ENCODE assay signal across 10 cellular contexts in the genomic region with DNA sequence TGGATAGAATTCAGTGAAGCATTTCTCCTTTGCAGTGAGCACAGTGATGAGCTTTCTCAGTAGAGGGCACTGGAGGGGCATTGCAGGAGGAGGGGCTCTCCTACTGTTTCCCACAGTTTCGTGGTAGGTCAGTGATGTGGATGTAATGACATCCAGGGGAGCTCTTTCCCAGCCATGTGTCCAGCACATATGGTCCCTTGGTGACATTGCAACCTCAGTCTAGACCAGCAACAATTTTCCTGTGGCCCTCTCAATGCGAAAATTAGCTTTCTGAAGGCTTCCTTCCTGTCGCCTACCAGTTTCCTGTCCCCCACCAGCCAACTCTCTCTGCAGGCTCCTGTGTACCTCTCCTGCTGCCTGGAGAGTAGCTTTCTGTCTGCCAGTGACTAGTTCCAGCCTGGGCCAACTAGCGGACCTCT. TPM values are rescaled to one million over a fixed set of nuclear protein-coding genes. Genes with fewer than 3 reads are reported as not detected.
DNase-seq lines count a peak whose midpoint lies in the region; ATAC-seq and TF ChIP-seq lines count a peak whose summit lies in the region.
"Had no signal": no experiment of that assay in that cellular context is flagged by ENCODE, and none has a peak within 500 bp of the region (broad histone marks: within the 10 kb centered on the region; RNA-seq: fewer than 3 reads in every experiment).

No MANE protein-coding gene starts in this region.

- H3K4me3 Mint-ChIP-seq in CD8-positive, alpha-beta T cell: peak overlapping the region; percentile 75
- peak overlapping the region; percentile 54 for H3K4me3 Mint-ChIP-seq in activated CD8-positive, alpha-beta T cell treated with anti-CD3 and anti-CD28 coated beads for 36 hours

- peak overlapping the region; percentile 83 for H3K27ac Mint-ChIP-seq in CD8-positive, alpha-beta T cell
- peak overlapping the region; percentile 89 for H3K27ac Mint-ChIP-seq in activated CD8-positive, alpha-beta T cell treated with anti-CD3 and anti-CD28 coated beads for 36 hours

- POLR2A ChIA-PET in CD8-positive, alpha-beta T cell (lab: Charles Lee): interaction anchor here (0.9 to 1.5 kb wide), 8 partner anchors 9 to 68 kb away, joined by 3 to 5 read pairs (median 3); no protein-coding TSS in a partner anchor
- POLR2A ChIA-PET in HCT116 (lab: Charles Lee): no interaction called here
- POLR2A ChIA-PET in activated CD8-positive, alpha-beta T cell treated with anti-CD3 and anti-CD28 coated beads for 36 hours (lab: Charles Lee): interaction anchor here (0.8 to 1.5 kb wide), 6 partner anchors 9 to 52 kb away, joined by 3 to 8 read pairs (median 3); no protein-coding TSS in a partner anchor

- TF ChIP-seq POLR2A in HCT116 (IDR thresholded peaks at IDR 0.05; ENCODE audit: borderline replicate concordance, extremely low read depth, insufficient read depth, insufficient read length): no peak

- BruUV-seq in HCT116 (replicated peaks; lab: Mats Ljungman, UMichigan): no TSS peak

- H3K9me3 Mint-ChIP-seq in CD8-positive, alpha-beta T cell: no peaks in the 10 kb centered on the region
- H3K9me3 Mint-ChIP-seq in activated CD8-positive, alpha-beta T cell treated with anti-CD3 and anti-CD28 coated beads for 36 hours: no peaks in the 10 kb centered on the region

- H3K4me3 ChIP-seq in CD8-positive, alpha-beta T cell (ENCODE audit: low read depth, low read length): peak overlapping the region; percentile 34
- no peak overlapping the region for H3K4me3 ChIP-seq in HCT116 (replicated peaks in 1 of 2; ENCODE audit: low read depth in 1 of 2, low read length in 2 of 2)
- H3K4me3 ChIP-seq: hepatocyte had no signal

- H3K79me2 ChIP-seq in HCT116 (ENCODE audit: insufficient read depth, low read length): no peaks in the 10 kb centered on the region
- H3K79me2 ChIP-seq: hepatocyte had no signal

- no peak overlapping the region for H3K27ac ChIP-seq in CD8-positive, alpha-beta T cell (ENCODE audit: low read depth, low read length)
- H3K27ac ChIP-seq in HCT116 (ENCODE audit: low read depth, low read length): no peak overlapping the region
- H3K27ac ChIP-seq: hepatocyte had no signal

- no peaks in the 10 kb centered on the region for H3K36me3 ChIP-seq in CD8-positive, alpha-beta T cell (ENCODE audit: insufficient read depth, low read length)
- no peaks in the 10 kb centered on the region for H3K36me3 ChIP-seq in HCT116 (ENCODE audit: control insufficient read depth in 1 of 2, insufficient read depth in 2 of 2, low read length in 2 of 2)

- no peaks in the 10 kb centered on the region for H3K27me3 ChIP-seq in CD8-positive, alpha-beta T cell (ENCODE audit: insufficient read depth, low read length)
- H3K27me3 ChIP-seq in HCT116 (ENCODE audit: insufficient read depth, low read length): no peaks in the 10 kb centered on the region
- H3K27me3 ChIP-seq: hepatocyte had no signal

- H3K9me3 ChIP-seq in CD8-positive, alpha-beta T cell (ENCODE audit: low read length): no peaks in the 10 kb centered on the region
- no peaks in the 10 kb centered on the region for H3K9me3 ChIP-seq in HCT116 (ENCODE audit: control insufficient read depth in 1 of 2, insufficient read depth in 1 of 2, low read depth in 1 of 2, low read length in 2 of 2)

- H3K9ac ChIP-seq in HCT116 (ENCODE audit: low read length): no peak overlapping the region

- peaks cover 19% of the 10 kb centered on the region for H3K4me1 Mint-ChIP-seq in CD8-positive, alpha-beta T cell (ENCODE audit: low read depth)
- peaks cover 14% of the 10 kb centered on the region for H3K4me1 Mint-ChIP-seq in activated CD8-positive, alpha-beta T cell treated with anti-CD3 and anti-CD28 coated beads for 36 hours (ENCODE audit: low read depth)

- ATAC-seq in CD8-positive, alpha-beta T cell: peak; percentile 79
- ATAC-seq in HCT116: peak; percentile 71
- ATAC-seq in activated CD8-positive, alpha-beta T cell treated with anti-CD3 and anti-CD28 coated beads for 36 hours: peak; percentile 79
- ATAC-seq in HG03460 (IDR thresholded peaks at IDR 0.05; ENCODE audit: unreplicated experiment): no peak

- no peaks in the 10 kb centered on the region for H3K9me2 ChIP-seq in HCT116 (ENCODE audit: insufficient read depth)

- peak overlapping the region; percentile 21 for H2AFZ ChIP-seq in HCT116 (ENCODE audit: low read depth, low read length, poor library complexity, severe bottlenecking)
- H2AFZ ChIP-seq: hepatocyte had no signal

- H3K4me1 ChIP-seq in CD8-positive, alpha-beta T cell (ENCODE audit: insufficient read depth, low read length): peaks cover 16% of the 10 kb centered on the region
- peaks cover 9 to 15% of the 10 kb centered on the region in 2 experiments; a peak in 3 of 4 replicates for H3K4me1 ChIP-seq in HCT116 (ENCODE audit: control insufficient read depth in 1 of 2, insufficient read depth in 2 of 2, low read length in 2 of 2)

- DNase-seq in CD8-positive, alpha-beta T cell: peak in 5 of 7 experiments; percentile 8 to 64 (median 14)
- DNase-seq in HCT116 (ENCODE audit: low read depth, low spot score) (no peak), iPS-NIHi7 (ENCODE audit: extremely low spot score) (peak; percentile 62), putamen (ENCODE audit: low spot score) (no peak), NCI-H1930 (lab: John Stamatoyannopoulos, UW) (no peak), NCI-H146 treated with DMSO at 0.1 percent for 48 hours (lab: John Stamatoyannopoulos, UW; ENCODE audit: unreplicated experiment) (no peak)
- DNase-seq in activated CD8-positive, alpha-beta T cell treated with anti-CD3 and anti-CD28 coated beads for 36 hours: peak; percentile 45

- H4K20me1 ChIP-seq in HCT116 (ENCODE audit: insufficient read depth): no peaks in the 10 kb centered on the region

- RAD21 ChIA-PET in HCT116 (lab: Charles Lee; ENCODE audit: low non-redundant PET in 1 of 2, low total read pairs in 2 of 2, uncharacterized antibody in 2 of 2, unreplicated experiment in 2 of 2): no interaction called here

- TF ChIP-seq CTCF in CD8-positive, alpha-beta T cell (IDR thresholded peaks at IDR 0.05): no peak
- TF ChIP-seq CTCF in HCT116 (IDR thresholded peaks at IDR 0.05 in 2 of 3, conservative IDR thresholded peaks at IDR 0.05 in 1 of 3; ENCODE audit: borderline replicate concordance in 1 of 3, insufficient read depth in 1 of 3, low read depth in 2 of 3, low read length in 2 of 3): peak; percentile 18 to 26 (median 19); a peak in 2 of 6 replicates
- peak; percentile 25 for TF ChIP-seq CTCF in activated CD8-positive, alpha-beta T cell treated with anti-CD3 and anti-CD28 coated beads for 36 hours (IDR thresholded peaks at IDR 0.05)

- H3K27me3 Mint-ChIP-seq in CD8-positive, alpha-beta T cell (ENCODE audit: low read depth): no peaks in the 10 kb centered on the region
- H3K27me3 Mint-ChIP-seq in activated CD8-positive, alpha-beta T cell treated with anti-CD3 and anti-CD28 coated beads for 36 hours: no peaks in the 10 kb centered on the region

- no peaks in the 10 kb centered on the region for H3K36me3 Mint-ChIP-seq in CD8-positive, alpha-beta T cell
- no peaks in the 10 kb centered on the region for H3K36me3 Mint-ChIP-seq in activated CD8-positive, alpha-beta T cell treated with anti-CD3 and anti-CD28 coated beads for 36 hours (ENCODE audit: low read depth)

- no peak overlapping the region for H3K4me2 ChIP-seq in HCT116 (ENCODE audit: low read length)
- H3K4me2 ChIP-seq: hepatocyte had no signal

- peak; percentile 35; the same call in 1 of the 2 replicates for TF ChIP-seq RAD21 in HCT116 (IDR thresholded peaks at IDR 0.05; ENCODE audit: low read depth)

- intact Hi-C loops in CD8-positive, alpha-beta T cell (cut with DNase I, micrococcal nuclease): no loop called here
- intact Hi-C loops in HCT116 (cut with micrococcal nuclease): no loop called here
- intact Hi-C loops in activated CD8-positive, alpha-beta T cell treated with anti-CD3 and anti-CD28 coated beads for 36 hours (cut with micrococcal nuclease): no loop called here

- CTCF ChIA-PET in CD8-positive, alpha-beta T cell (lab: Charles Lee): interaction anchor here (0.7 to 3.0 kb wide), 6 partner anchors 9 to 737 kb away, joined by 3 to 10 read pairs (median 5); no protein-coding TSS in a partner anchor
- CTCF ChIA-PET in HCT116 (lab: Charles Lee): interaction anchor here (1.4 kb wide), 1 partner anchor 515 kb away, joined by 6 read pairs; no protein-coding TSS in a partner anchor
- CTCF ChIA-PET in activated CD8-positive, alpha-beta T cell treated with anti-CD3 and anti-CD28 coated beads for 36 hours (lab: Charles Lee): interaction anchor here (0.7 to 2.2 kb wide), 11 partner anchors 9 to 160 kb away, joined by 3 to 12 read pairs (median 4); no protein-coding TSS in a partner anchor

TF ChIP-seq in HCT116, 20 proteins besides CTCF, POLR2A, EP300 and RAD21:
- TF ChIP-seq TCF7L2 (IDR thresholded peaks at IDR 0.05; ENCODE audit: borderline replicate concordance, extremely low read depth, insufficient read depth, insufficient read length) (no peak), POLR2AphosphoS5 (IDR thresholded peaks at IDR 0.05; ENCODE audit: low read depth, low read length) (no peak), CBX3 (IDR thresholded peaks at IDR 0.05; ENCODE audit: low read depth) (no peak), YY1 (IDR thresholded peaks at IDR 0.05; ENCODE audit: extremely low read depth, insufficient replicate concordance, low read depth, low read length) (no peak), SRF (IDR thresholded peaks at IDR 0.05; ENCODE audit: low read depth) (no peak), ZNF274 (IDR thresholded peaks at IDR 0.05; ENCODE audit: low read depth, low read length) (no peak)

RNA-seq across cellular contexts. Expression of a gene that starts 6.9 kb away (rescaled TPM):
- 10 to 100 TPM; 27.5 to 29.2 TPM for total RNA-seq in CD8-positive, alpha-beta T cell
- total RNA-seq in HCT116 (2021; ENCODE audit: unreplicated experiment): 17.7 TPM
- 8.4 and 11.2 TPM in 2 replicates for polyA plus RNA-seq in HCT116 (2012)
- total RNA-seq in activated CD8-positive, alpha-beta T cell treated with anti-CD3 and anti-CD28 coated beads for 36 hours: 10 to 100 TPM; 16.1 to 16.5 TPM

RNA-seq across cellular contexts. Expression of a gene that starts 35.4 kb away (rescaled TPM):
- not detected for total RNA-seq in CD8-positive, alpha-beta T cell
- not detected for total RNA-seq in HCT116 (2021; ENCODE audit: unreplicated experiment)
- polyA plus RNA-seq in HCT116 (2012): not detected in 2 replicates
- total RNA-seq in activated CD8-positive, alpha-beta T cell treated with anti-CD3 and anti-CD28 coated beads for 36 hours: not detected
- total RNA-seq: astrocyte, hepatocyte had no signal
- polyA plus RNA-seq: hepatocyte had no signal

RNA-seq across cellular contexts. Expression of a gene that starts 46.6 kb away (rescaled TPM):
- not detected for total RNA-seq in CD8-positive, alpha-beta T cell
- total RNA-seq in HCT116 (2021; ENCODE audit: unreplicated experiment): not detected
- not detected in 2 replicates for polyA plus RNA-seq in HCT116 (2012)
- total RNA-seq in activated CD8-positive, alpha-beta T cell treated with anti-CD3 and anti-CD28 coated beads for 36 hours: not detected
- total RNA-seq: astrocyte, hepatocyte had no signal
- polyA plus RNA-seq: hepatocyte had no signal

Comparison
In these comparisons a context has a peak if more than half of its experiments do, and no peak if none do; other contexts are left out.
1. DNase-seq: peak in CD8-positive, alpha-beta T cell (5 of 7), activated CD8-positive, alpha-beta T cell treated with anti-CD3 and anti-CD28 coated beads for 36 hours (single experiment) and iPS-NIHi7 (single experiment); none in HCT116 (single experiment), putamen (single experiment), NCI-H1930 (0 of 2) and NCI-H146 treated with DMSO at 0.1 percent for 48 hours (single experiment).